Comparison of ENCODE assay signal across 20 cellular contexts in the genomic region with DNA sequence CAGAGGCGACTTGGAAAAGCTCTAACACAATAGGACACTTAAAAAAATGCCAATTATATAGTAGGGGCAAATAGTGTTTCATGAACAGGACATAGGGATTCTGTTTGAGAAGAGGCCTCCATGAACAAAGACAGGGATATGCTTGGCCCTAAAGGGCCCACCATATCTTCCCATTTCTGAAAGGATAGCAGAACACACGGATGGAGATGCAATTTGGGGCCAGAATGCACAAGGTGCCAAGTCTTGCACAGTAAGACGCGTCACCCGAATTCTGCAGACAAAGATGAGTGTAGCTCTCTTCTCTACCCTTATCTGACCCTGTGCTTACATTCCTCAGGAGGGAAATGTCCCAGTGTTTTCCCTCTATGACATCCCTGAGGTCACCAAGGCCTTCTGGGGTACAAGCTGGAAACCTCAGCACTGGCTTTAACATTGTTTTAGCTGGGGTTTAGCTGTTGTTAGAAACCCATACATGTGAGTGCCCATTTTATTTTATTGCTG.
"Had no signal": no experiment of that assay in that cellular context is flagged by ENCODE, and none has a peak within 500 bp of the region (broad histone marks: within the 10 kb centered on the region; RNA-seq: fewer than 3 reads in every experiment).

No MANE protein-coding gene starts in this region.

- H3K27me3 ChIP-seq: brain microvascular endothelial cell, stomach had no signal

- DNase-seq: activated CD8-positive, alpha-beta memory T cell treated with anti-CD3 and anti-CD28 coated beads for 24 hours; activated gamma-delta T cell treated with Interleukin-2 at 50 U/mL for 16 hours; brain microvascular endothelial cell; cerebellar nuclear complex; dermis blood vessel endothelial cell; esophagus squamous epithelium; foreskin fibroblast; heart left ventricle; islet precursor cell; mammary epithelial cell; mucosa of descending colon; nephron progenitor cell; Right ventricle myocardium superior; SK-N-SH; stimulated activated CD4-positive, alpha-beta T cell treated with anti-CD3 and anti-CD28 coated beads, Interleukin-2, amount 100 ng/mL, for 48 hours; stimulated activated CD8-positive, alpha-beta memory T cell treated with anti-CD3 and anti-CD28 coated beads, Interleukin-4, amount 100 ng/mL, for 48 hours; stomach had no signal

- H3K4me1 ChIP-seq: esophagus squamous epithelium had no signal

- H3K36me3 ChIP-seq: brain microvascular endothelial cell, esophagus squamous epithelium, heart left ventricle, stomach had no signal

- H3K4me3 Mint-ChIP-seq: nephron progenitor cell had no signal

- H3K27ac Mint-ChIP-seq: nephron progenitor cell had no signal

- ATAC-seq: activated CD4-positive, CD25-positive, alpha-beta regulatory T cell treated with anti-CD3 and anti-CD28 coated beads, Interleukin-2, amount 50 U/mL, for 24 hours; heart left ventricle; left lobe of liver; mucosa of descending colon had no signal

- H3K27ac ChIP-seq: brain microvascular endothelial cell, esophagus squamous epithelium, heart left ventricle, stomach had no signal

- H3K9me3 ChIP-seq: esophagus squamous epithelium, heart left ventricle, mucosa of descending colon, SK-N-SH, stomach had no signal

- H3K9me3 Mint-ChIP-seq: nephron progenitor cell had no signal

- H3K4me3 ChIP-seq: esophagus squamous epithelium, heart left ventricle, mucosa of descending colon, stomach had no signal

- FAIRE-seq: urothelium cell line had no signal
